ENCODE assay signal across 8 cellular contexts in the genomic region with DNA sequence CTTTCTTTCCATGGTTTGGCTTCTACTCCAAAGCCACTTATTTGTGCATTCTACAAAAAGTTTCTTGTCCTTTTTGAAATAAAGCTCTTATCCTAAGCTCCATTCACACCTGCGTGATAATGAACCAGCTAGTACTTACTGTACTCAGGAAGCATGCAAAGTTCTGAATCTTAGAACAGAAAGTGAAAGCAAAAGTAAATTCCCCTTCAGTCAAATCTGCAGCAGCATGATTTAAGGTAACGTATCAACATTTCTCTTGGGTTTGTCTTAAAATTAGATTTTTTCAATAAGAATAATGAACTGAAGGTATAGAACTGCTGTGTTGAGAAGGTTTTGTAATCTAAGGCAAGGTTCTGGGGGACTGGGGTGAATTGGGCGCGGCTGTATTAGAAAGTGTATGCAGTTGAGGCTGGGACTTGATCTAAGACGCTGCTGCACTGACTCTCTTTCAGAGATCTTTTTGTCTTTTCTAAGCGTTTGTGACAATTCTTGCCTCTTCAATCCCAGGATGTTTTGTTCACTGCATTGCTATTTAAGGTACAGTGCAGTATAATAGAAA. TPM values are rescaled to one million over a fixed set of nuclear protein-coding genes. Genes with fewer than 3 reads are reported as not detected.
A peak's percentile ranks its signal among the peaks of the same experiment; 100 is the strongest.
DNase-seq lines count a peak whose midpoint lies in the region; ATAC-seq and FAIRE-seq lines count a peak whose summit lies in the region.

A gene with protein sequence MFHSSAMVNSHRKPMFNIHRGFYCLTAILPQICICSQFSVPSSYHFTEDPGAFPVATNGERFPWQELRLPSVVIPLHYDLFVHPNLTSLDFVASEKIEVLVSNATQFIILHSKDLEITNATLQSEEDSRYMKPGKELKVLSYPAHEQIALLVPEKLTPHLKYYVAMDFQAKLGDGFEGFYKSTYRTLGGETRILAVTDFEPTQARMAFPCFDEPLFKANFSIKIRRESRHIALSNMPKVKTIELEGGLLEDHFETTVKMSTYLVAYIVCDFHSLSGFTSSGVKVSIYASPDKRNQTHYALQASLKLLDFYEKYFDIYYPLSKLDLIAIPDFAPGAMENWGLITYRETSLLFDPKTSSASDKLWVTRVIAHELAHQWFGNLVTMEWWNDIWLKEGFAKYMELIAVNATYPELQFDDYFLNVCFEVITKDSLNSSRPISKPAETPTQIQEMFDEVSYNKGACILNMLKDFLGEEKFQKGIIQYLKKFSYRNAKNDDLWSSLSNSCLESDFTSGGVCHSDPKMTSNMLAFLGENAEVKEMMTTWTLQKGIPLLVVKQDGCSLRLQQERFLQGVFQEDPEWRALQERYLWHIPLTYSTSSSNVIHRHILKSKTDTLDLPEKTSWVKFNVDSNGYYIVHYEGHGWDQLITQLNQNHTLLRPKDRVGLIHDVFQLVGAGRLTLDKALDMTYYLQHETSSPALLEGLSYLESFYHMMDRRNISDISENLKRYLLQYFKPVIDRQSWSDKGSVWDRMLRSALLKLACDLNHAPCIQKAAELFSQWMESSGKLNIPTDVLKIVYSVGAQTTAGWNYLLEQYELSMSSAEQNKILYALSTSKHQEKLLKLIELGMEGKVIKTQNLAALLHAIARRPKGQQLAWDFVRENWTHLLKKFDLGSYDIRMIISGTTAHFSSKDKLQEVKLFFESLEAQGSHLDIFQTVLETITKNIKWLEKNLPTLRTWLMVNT (plus strand): TSS at position 209 of the 559 bp plus-strand sequence. CDS start 3,186 bp downstream, outside the sequence.

- no peaks in the 10 kb centered on the region for H3K27me3 ChIP-seq in mononuclear cell (ENCODE audit: insufficient read depth, low read length)

- ATAC-seq in GM19455 (IDR thresholded peaks at IDR 0.05; ENCODE audit: unreplicated experiment) (peak; percentile 59), HG03521 (IDR thresholded peaks at IDR 0.05; ENCODE audit: unreplicated experiment) (peak; percentile 42), HG02970 (IDR thresholded peaks at IDR 0.05; ENCODE audit: low FRiP score, unreplicated experiment) (no peak)

- H3K4me1 ChIP-seq in mononuclear cell (ENCODE audit: insufficient read depth, low read length): peaks cover 52% of the 10 kb centered on the region

- H3K9ac ChIP-seq in SK-N-MC (ENCODE audit: insufficient read length): peak within 1 kb of the TSS; percentile 68

- no peaks in the 10 kb centered on the region for H3K36me3 ChIP-seq in SK-N-MC (ENCODE audit: insufficient read depth, low read length)

- H3K27ac ChIP-seq in SK-N-MC: no peak within 1 kb of the TSS

- H3K4me3 ChIP-seq in SK-N-MC (peak within 1 kb of the TSS; percentile 73), mononuclear cell (ENCODE audit: low read length) (peak within 1 kb of the TSS; percentile 67)

- no peaks in the 10 kb centered on the region for H3K9me3 ChIP-seq in SK-N-MC (ENCODE audit: low read depth, low read length)
- no peaks in the 10 kb centered on the region for H3K9me3 ChIP-seq in mononuclear cell (ENCODE audit: low read depth, low read length)

- no peak for FAIRE-seq in urothelium cell line (lab: Jason Lieb, UNC)

- peak; percentile 45 for DNase-seq in DMS114 treated with DMSO at 0.1 percent for 48 hours (lab: John Stamatoyannopoulos, UW; ENCODE audit: unreplicated experiment)
- no peak for DNase-seq in SK-N-MC (ENCODE audit: low read depth, low spot score)
- peak; percentile 46 to 61 for DNase-seq in dermis microvascular lymphatic vessel endothelial cell (ENCODE audit: low read depth in 2 of 2)
- DNase-seq in urothelium cell line (ENCODE audit: low spot score): peak; percentile 42

RNA-seq across cellular contexts. Expression of the gene that starts here (rescaled TPM):
- total RNA-seq in dermis microvascular lymphatic vessel endothelial cell: 3.9 and 4.9 TPM in 2 replicates
- 77.3 TPM for total RNA-seq in mononuclear cell

Comparison
In these comparisons a context has a peak if more than half of its experiments do, and no peak if none do; other contexts are left out.
1. RNA of the gene that starts here (total RNA-seq): 77.3 TPM in mononuclear cell (single experiment); 3.9 to 4.9 TPM in dermis microvascular lymphatic vessel endothelial cell; every median in the first group is over 10 times any median in the second.